In the genomic region with DNA sequence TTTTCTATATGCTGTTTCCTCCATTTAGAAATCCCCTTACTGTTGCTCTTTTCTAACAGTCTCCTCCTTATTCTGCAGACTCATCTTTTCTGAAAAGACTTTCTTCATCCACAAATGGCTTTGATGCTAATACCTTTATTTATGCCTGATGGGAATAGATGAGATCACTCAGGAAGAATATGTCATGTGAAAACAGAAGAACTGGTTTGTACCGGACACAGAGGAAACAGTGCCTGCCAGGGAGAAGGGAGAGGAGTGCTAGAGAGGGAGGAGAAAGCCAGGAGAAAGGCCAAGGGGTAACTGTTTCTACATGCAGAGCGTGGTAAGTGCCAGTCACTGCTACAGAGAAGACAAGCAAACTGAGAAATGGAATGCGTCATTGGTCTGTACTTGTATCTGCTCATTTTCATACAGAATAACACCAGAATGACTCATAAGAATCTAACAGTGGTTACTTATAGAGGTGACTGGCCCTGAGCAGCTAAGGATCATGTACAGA, we compare ENCODE assay signal across 1 cellular context.
TF ChIP-seq lines count a peak whose summit lies in the region.

No MANE protein-coding gene starts in this region.

TF ChIP-seq in HCT116, 20 proteins besides CTCF, POLR2A, EP300 and RAD21 (continued from another document):
- TF ChIP-seq MAX (IDR thresholded peaks at IDR 0.05) = no peak
- no peak for TF ChIP-seq CEBPB (IDR thresholded peaks at IDR 0.05; ENCODE audit: low read depth)
- no peak for TF ChIP-seq SRF (IDR thresholded peaks at IDR 0.05; ENCODE audit: low read depth)
- TF ChIP-seq POLR2AphosphoS5 (IDR thresholded peaks at IDR 0.05; ENCODE audit: low read depth, low read length) = 0 out of 2 replicates have a peak, but pooled peaks have one; percentile 23
- TF ChIP-seq SP1 (IDR thresholded peaks at IDR 0.05; ENCODE audit: low read depth) = peak; percentile 57
- TF ChIP-seq, protein P1, sequence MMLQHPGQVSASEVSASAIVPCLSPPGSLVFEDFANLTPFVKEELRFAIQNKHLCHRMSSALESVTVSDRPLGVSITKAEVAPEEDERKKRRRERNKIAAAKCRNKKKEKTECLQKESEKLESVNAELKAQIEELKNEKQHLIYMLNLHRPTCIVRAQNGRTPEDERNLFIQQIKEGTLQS (IDR thresholded peaks at IDR 0.05) = no peak
- no peak for TF ChIP-seq ZBTB33 (IDR thresholded peaks at IDR 0.05; ENCODE audit: extremely low read depth, insufficient replicate concordance, low read length)
- no peak for TF ChIP-seq EGR1 (IDR thresholded peaks at IDR 0.05; ENCODE audit: low read depth)
